Comparison of ENCODE assay signal across 1 cellular context in the genomic region with DNA sequence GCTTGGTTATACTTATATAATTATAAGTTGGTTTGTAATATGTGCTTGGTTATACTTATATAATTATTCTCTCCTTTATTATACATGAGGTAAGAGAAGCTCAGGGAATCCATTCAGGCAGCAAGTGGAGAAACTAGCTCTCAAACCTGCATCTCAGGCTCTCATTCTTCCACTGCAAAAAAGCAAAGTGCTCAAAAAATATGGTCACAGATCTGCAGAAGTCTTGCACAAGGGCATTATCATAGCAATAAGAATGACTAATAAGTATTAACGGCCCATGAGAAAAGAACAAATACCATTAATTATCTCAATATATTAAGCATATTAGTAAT.
TF ChIP-seq lines count a peak whose summit lies in the region.

No MANE protein-coding gene starts in this region.

TF ChIP-seq in GM23338, 12 proteins besides CTCF, POLR2A, EP300 and RAD21 (continued from another document):
- TF ChIP-seq, protein P1, sequence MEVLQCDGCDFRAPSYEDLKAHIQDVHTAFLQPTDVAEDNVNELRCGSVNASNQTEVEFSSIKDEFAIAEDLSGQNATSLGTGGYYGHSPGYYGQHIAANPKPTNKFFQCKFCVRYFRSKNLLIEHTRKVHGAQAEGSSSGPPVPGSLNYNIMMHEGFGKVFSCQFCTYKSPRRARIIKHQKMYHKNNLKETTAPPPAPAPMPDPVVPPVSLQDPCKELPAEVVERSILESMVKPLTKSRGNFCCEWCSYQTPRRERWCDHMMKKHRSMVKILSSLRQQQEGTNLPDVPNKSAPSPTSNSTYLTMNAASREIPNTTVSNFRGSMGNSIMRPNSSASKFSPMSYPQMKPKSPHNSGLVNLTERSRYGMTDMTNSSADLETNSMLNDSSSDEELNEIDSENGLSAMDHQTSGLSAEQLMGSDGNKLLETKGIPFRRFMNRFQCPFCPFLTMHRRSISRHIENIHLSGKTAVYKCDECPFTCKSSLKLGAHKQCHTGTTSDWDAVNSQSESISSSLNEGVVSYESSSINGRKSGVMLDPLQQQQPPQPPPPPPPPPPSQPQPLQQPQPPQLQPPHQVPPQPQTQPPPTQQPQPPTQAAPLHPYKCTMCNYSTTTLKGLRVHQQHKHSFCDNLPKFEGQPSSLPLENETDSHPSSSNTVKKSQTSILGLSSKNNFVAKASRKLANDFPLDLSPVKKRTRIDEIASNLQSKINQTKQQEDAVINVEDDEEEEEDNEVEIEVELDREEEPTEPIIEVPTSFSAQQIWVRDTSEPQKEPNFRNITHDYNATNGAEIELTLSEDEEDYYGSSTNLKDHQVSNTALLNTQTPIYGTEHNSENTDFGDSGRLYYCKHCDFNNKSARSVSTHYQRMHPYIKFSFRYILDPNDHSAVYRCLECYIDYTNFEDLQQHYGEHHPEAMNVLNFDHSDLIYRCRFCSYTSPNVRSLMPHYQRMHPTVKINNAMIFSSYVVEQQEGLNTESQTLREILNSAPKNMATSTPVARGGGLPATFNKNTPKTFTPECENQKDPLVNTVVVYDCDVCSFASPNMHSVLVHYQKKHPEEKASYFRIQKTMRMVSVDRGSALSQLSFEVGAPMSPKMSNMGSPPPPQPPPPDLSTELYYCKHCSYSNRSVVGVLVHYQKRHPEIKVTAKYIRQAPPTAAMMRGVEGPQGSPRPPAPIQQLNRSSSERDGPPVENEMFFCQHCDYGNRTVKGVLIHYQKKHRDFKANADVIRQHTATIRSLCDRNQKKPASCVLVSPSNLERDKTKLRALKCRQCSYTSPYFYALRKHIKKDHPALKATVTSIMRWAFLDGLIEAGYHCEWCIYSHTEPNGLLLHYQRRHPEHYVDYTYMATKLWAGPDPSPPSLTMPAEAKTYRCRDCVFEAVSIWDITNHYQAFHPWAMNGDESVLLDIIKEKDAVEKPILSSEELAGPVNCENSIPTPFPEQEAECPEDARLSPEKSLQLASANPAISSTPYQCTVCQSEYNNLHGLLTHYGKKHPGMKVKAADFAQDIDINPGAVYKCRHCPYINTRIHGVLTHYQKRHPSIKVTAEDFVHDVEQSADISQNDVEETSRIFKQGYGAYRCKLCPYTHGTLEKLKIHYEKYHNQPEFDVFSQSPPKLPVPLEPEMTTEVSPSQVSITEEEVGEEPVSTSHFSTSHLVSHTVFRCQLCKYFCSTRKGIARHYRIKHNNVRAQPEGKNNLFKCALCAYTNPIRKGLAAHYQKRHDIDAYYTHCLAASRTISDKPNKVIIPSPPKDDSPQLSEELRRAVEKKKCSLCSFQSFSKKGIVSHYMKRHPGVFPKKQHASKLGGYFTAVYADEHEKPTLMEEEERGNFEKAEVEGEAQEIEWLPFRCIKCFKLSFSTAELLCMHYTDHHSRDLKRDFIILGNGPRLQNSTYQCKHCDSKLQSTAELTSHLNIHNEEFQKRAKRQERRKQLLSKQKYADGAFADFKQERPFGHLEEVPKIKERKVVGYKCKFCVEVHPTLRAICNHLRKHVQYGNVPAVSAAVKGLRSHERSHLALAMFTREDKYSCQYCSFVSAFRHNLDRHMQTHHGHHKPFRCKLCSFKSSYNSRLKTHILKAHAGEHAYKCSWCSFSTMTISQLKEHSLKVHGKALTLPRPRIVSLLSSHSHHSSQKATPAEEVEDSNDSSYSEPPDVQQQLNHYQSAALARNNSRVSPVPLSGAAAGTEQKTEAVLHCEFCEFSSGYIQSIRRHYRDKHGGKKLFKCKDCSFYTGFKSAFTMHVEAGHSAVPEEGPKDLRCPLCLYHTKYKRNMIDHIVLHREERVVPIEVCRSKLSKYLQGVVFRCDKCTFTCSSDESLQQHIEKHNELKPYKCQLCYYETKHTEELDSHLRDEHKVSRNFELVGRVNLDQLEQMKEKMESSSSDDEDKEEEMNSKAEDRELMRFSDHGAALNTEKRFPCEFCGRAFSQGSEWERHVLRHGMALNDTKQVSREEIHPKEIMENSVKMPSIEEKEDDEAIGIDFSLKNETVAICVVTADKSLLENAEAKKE (CRISPR knock-in tag; IDR thresholded peaks at IDR 0.05): no peak
- TF ChIP-seq POLR2AphosphoS5 (IDR thresholded peaks at IDR 0.05; ENCODE audit: low read depth): no peak
- TF ChIP-seq, protein P2, sequence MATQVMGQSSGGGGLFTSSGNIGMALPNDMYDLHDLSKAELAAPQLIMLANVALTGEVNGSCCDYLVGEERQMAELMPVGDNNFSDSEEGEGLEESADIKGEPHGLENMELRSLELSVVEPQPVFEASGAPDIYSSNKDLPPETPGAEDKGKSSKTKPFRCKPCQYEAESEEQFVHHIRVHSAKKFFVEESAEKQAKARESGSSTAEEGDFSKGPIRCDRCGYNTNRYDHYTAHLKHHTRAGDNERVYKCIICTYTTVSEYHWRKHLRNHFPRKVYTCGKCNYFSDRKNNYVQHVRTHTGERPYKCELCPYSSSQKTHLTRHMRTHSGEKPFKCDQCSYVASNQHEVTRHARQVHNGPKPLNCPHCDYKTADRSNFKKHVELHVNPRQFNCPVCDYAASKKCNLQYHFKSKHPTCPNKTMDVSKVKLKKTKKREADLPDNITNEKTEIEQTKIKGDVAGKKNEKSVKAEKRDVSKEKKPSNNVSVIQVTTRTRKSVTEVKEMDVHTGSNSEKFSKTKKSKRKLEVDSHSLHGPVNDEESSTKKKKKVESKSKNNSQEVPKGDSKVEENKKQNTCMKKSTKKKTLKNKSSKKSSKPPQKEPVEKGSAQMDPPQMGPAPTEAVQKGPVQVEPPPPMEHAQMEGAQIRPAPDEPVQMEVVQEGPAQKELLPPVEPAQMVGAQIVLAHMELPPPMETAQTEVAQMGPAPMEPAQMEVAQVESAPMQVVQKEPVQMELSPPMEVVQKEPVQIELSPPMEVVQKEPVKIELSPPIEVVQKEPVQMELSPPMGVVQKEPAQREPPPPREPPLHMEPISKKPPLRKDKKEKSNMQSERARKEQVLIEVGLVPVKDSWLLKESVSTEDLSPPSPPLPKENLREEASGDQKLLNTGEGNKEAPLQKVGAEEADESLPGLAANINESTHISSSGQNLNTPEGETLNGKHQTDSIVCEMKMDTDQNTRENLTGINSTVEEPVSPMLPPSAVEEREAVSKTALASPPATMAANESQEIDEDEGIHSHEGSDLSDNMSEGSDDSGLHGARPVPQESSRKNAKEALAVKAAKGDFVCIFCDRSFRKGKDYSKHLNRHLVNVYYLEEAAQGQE (IDR thresholded peaks at IDR 0.05; ENCODE audit: unreplicated experiment): no peak
